In genomic region chr7:34396437-34397064, GRCh38 we compare ENCODE assay signal across 18 cellular contexts.
A peak's percentile ranks its signal among the peaks of the same experiment; 100 is the strongest.
DNase-seq lines count a peak whose midpoint lies in the region; ATAC-seq, FAIRE-seq and TF ChIP-seq lines count a peak whose summit lies in the region.
"Had no signal": no experiment of that assay in that cellular context is flagged by ENCODE, and none has a peak within 500 bp of the region (broad histone marks: within the 10 kb centered on the region; RNA-seq: fewer than 3 reads in every experiment).

No MANE protein-coding gene starts in this region.

- H2AFZ ChIP-seq in K562 (ENCODE audit: low read depth, low read length), result no peak overlapping the region

- DNase-seq in Daoy (ENCODE audit: low read depth) (peak; percentile 13), NOMO-1 treated with dmso at 0.1 percent for 144 hours (lab: John Stamatoyannopoulos, UW; ENCODE audit: unreplicated experiment) (peak; percentile 43), K562 (ENCODE audit: extremely low read depth in 1 of 4, low spot score in 3 of 4) (no peak), NCI-H128 (lab: John Stamatoyannopoulos, UW; ENCODE audit: unreplicated experiment) (no peak), BE2C (no peak), testis (no peak)
- DNase-seq: EL, KBM-7, NCI-H1092 treated with DMSO at 0.1 percent for 48 hours, NCI-H1694 treated with DMSO at 0.1 percent for 48 hours, NCI-H2107, NCI-H2227 treated with DMSO at 0.1 percent for 48 hours, NCI-H524, SHP77 treated with DMSO at 0.1 percent for 48 hours, T-helper 17 cell had no signal

- no peaks in the 10 kb centered on the region for H4K20me1 ChIP-seq in K562 (replicated peaks; ENCODE audit: control insufficient read depth, insufficient read depth, low read length)

- ATAC-seq in GM19463 (IDR thresholded peaks at IDR 0.05; ENCODE audit: unreplicated experiment), result peak; percentile 65
- no peak for ATAC-seq in K562
- ATAC-seq: A549, T-helper 17 cell had no signal

- 0% methylated on average over 2 of the region's 2 CpGs for WGBS in K562 (ENCODE audit: insufficient coverage, low coverage, missing lambda C conversion rate)
- WGBS in testis, 2 donors, result 83 to 88% methylated on average over 2 of the region's 2 CpGs

- TF ChIP-seq POLR2A in K562 (conservative IDR thresholded peaks at IDR 0.05) (no peak), testis (IDR thresholded peaks at IDR 0.05) (no peak)

- H3K4me2 ChIP-seq in K562 (ENCODE audit: insufficient read depth, low read length), result no peak overlapping the region
- H3K4me2 ChIP-seq: A549 had no signal

- H3K9me3 ChIP-seq in K562 (replicated peaks; ENCODE audit: control insufficient read depth, insufficient read depth, low read depth, low read length), result no peaks in the 10 kb centered on the region
- no peaks in the 10 kb centered on the region for H3K9me3 ChIP-seq in BE2C
- no peaks in the 10 kb centered on the region for H3K9me3 ChIP-seq in testis
- H3K9me3 ChIP-seq: A549 had no signal

- TF ChIP-seq CTCF in K562 (IDR thresholded peaks at IDR 0.05 in 2 of 3, conservative IDR thresholded peaks at IDR 0.05 in 1 of 3; ENCODE audit: insufficient read depth in 2 of 3, low read depth in 1 of 3, low read length in 3 of 3), result no peak
- TF ChIP-seq CTCF in BE2C (IDR thresholded peaks at IDR 0.05; ENCODE audit: low read depth, low read length), result no peak
- TF ChIP-seq CTCF in testis (IDR thresholded peaks at IDR 0.05), result no peak

- FAIRE-seq in K562 (lab: Jason Lieb, UNC), result no peak
- FAIRE-seq: A549 had no signal

- H3K9me1 ChIP-seq in K562 (ENCODE audit: control insufficient read depth, insufficient read depth, low read length), result no peaks in the 10 kb centered on the region

- H3K36me3 ChIP-seq in K562 (ENCODE audit: control insufficient read depth, insufficient read depth, low read length) (no peaks in the 10 kb centered on the region), BE2C (no peaks in the 10 kb centered on the region), testis (ENCODE audit: low read depth, missing control alignments) (no peaks in the 10 kb centered on the region)

- H3K9ac ChIP-seq in K562 (ENCODE audit: insufficient read depth in 1 of 2, low read depth in 2 of 2, low read length in 2 of 2), result no peak overlapping the region

- no peak overlapping the region for H3K27ac ChIP-seq in K562 (ENCODE audit: extremely low read depth, low read depth, low read length)
- H3K27ac ChIP-seq in testis, result no peak overlapping the region
- H3K27ac ChIP-seq: A549, C4-2B had no signal

- TF ChIP-seq EP300 in K562 (IDR thresholded peaks at IDR 0.05; ENCODE audit: low read length), result no peak

- no peaks in the 10 kb centered on the region for H3K79me2 ChIP-seq in K562 (ENCODE audit: control insufficient read depth, insufficient read depth, low read length)

- CTCF ChIA-PET in K562 (lab: Yijun Ruan, JAX; ENCODE audit: low intra/inter-chr PET ratio), result no interaction called here

- in situ Hi-C loops in K562 (cut with MboI), result no loop called here

- no peak for TF ChIP-seq RAD21 in K562 (CRISPR knock-in tag; conservative IDR thresholded peaks at IDR 0.05 in 1 of 2, IDR thresholded peaks at IDR 0.05 in 1 of 2)

- H3K4me3 ChIP-seq in K562 (no peak overlapping the region), BE2C (ENCODE audit: low read depth, low read length) (no peak overlapping the region), testis (no peak overlapping the region)
- H3K4me3 ChIP-seq: A549 had no signal

- no peaks in the 10 kb centered on the region for H3K27me3 ChIP-seq in K562 (ENCODE audit: control insufficient read depth in 2 of 2, insufficient read depth in 2 of 2, low read length in 2 of 2)
- no peaks in the 10 kb centered on the region for H3K27me3 ChIP-seq in BE2C
- H3K27me3 ChIP-seq in testis, result no peaks in the 10 kb centered on the region

- no TSS peak for BruUV-seq in K562 (replicated peaks; lab: Mats Ljungman, UMichigan)

- POLR2A ChIA-PET in K562 (lab: Yijun Ruan, JAX), result no interaction called here

- intact Hi-C loops in K562 (cut with micrococcal nuclease) (no loop called here), testis (cut with DNase I; ENCODE audit: low total_unique reads) (no loop called here)

- H3K4me1 ChIP-seq in K562 (replicated peaks in 1 of 2; ENCODE audit: control insufficient read depth in 2 of 2, insufficient read depth in 2 of 2, low read length in 2 of 2) (no peaks in the 10 kb centered on the region), BE2C (no peaks in the 10 kb centered on the region), testis (no peaks in the 10 kb centered on the region)
- H3K4me1 ChIP-seq: A549 had no signal

TF ChIP-seq in K562, 482 proteins besides CTCF, POLR2A, EP300 and RAD21:
- no peak for TF ChIP-seq ZBTB2 (IDR thresholded peaks at IDR 0.05)
- no peak for TF ChIP-seq HDAC6 (IDR thresholded peaks at IDR 0.05; ENCODE audit: low read depth, low read length)
- no peak for TF ChIP-seq ZNF212 (CRISPR knock-in tag; IDR thresholded peaks at IDR 0.05)
- 0 out of 2 replicates have a peak, but pooled peaks have one; percentile 17 for TF ChIP-seq ATF7 (IDR thresholded peaks at IDR 0.05)
- no peak for TF ChIP-seq HMGN3 (IDR thresholded peaks at IDR 0.05; ENCODE audit: borderline replicate concordance, extremely low read depth, insufficient read length, low read depth, low read length)
- TF ChIP-seq ZHX1 (conservative IDR thresholded peaks at IDR 0.05; ENCODE audit: low read length), result no peak

Comparison
In these comparisons a context has a peak if more than half of its experiments do, and no peak if none do; other contexts are left out.
1. DNase-seq: peak in Daoy (single experiment) and NOMO-1 treated with dmso at 0.1 percent for 144 hours (single experiment); none in K562 (0 of 4), NCI-H128 (single experiment), BE2C (single experiment) and testis (single experiment).